13 cellular contexts compared by ENCODE assay signal in genomic region chr3:50263443-50264388, GRCh38. TPM values are rescaled to one million over a fixed set of nuclear protein-coding genes. Genes with fewer than 3 reads are reported as not detected.
DNase-seq lines count a peak whose midpoint lies in the region; ATAC-seq and TF ChIP-seq lines count a peak whose summit lies in the region.
"Had no signal": no experiment of that assay in that cellular context is flagged by ENCODE, and none has a peak within 500 bp of the region (broad histone marks: within the 10 kb centered on the region; RNA-seq: fewer than 3 reads in every experiment).

No MANE protein-coding gene starts in this region.

- H2AFZ ChIP-seq in H9 (ENCODE audit: low read length): no peak overlapping the region

- H3K79me1 ChIP-seq in H9 (ENCODE audit: insufficient read depth, low read depth, low read length, poor library complexity, severe bottlenecking): no peaks in the 10 kb centered on the region

- H2BK15ac ChIP-seq in H9 (ENCODE audit: low read depth, low read length): no peak overlapping the region

- H3K36me3 ChIP-seq in left lung: peaks cover 0 to 11% of the 10 kb centered on the region in 2 donors

- H3K4me2 ChIP-seq in H9 (ENCODE audit: insufficient read depth, insufficient read length, low read length): peak overlapping the region; percentile 36

- no peak overlapping the region for H2BK12ac ChIP-seq in H9 (ENCODE audit: insufficient read length, low read depth, low read length)

- H2BK5ac ChIP-seq in H9 (ENCODE audit: insufficient read length, low read length): no peak overlapping the region

- H3K27me3 ChIP-seq in H9 (ENCODE audit: insufficient read depth, low read length) (no peaks in the 10 kb centered on the region), left lung (peaks cover 0 to 21% of the 10 kb centered on the region in 2 donors)

- H2BK20ac ChIP-seq in H9 (ENCODE audit: low read depth, low read length, poor library complexity, severe bottlenecking): no peak overlapping the region

- H3K27ac Mint-ChIP-seq in H9: peak overlapping the region; percentile 97 to 98 (median 98)
- peak overlapping the region; percentile 65 for H3K27ac Mint-ChIP-seq in stimulated activated naive B cell treated with anti-CD40 and anti-IgM and Interleukin-4, amounts not matched to agents 10 μg/mL and 1 μg/mL and 100 μg/mL, for 72 hours

- ATAC-seq in left lung (no peak), GM18861 (IDR thresholded peaks at IDR 0.05; ENCODE audit: unreplicated experiment) (no peak), HG03521 (IDR thresholded peaks at IDR 0.05; ENCODE audit: unreplicated experiment) (no peak)
- no peak for ATAC-seq in stimulated activated naive B cell treated with anti-CD40 and anti-IgM and Interleukin-4, amounts not matched to agents 10 μg/mL and 1 μg/mL and 100 μg/mL, for 72 hours (replicated peaks)

- peak overlapping the region; percentile 81 for H3K18ac ChIP-seq in H9 (ENCODE audit: insufficient read length, low read depth, low read length)

- H3K4ac ChIP-seq in H9 (ENCODE audit: low read depth, low read length): no peak overlapping the region

- H3K4me3 ChIP-seq in left lung: no peak overlapping the region

- H2BK120ac ChIP-seq in H9 (ENCODE audit: low read depth, low read length, poor library complexity, severe bottlenecking): no peak overlapping the region

- H4K8ac ChIP-seq in H9 (replicated peaks; ENCODE audit: insufficient read length, low read depth, low read length): no peak overlapping the region

- H2AK5ac ChIP-seq in H9 (ENCODE audit: insufficient read length, low read length): no peak overlapping the region

- peaks cover 0 to 3% (median 2%) of the 10 kb centered on the region in 3 experiments; a peak in 3 of 7 replicates for H3K36me3 Mint-ChIP-seq in H9 (ENCODE audit: insufficient read depth in 1 of 3, low read depth in 3 of 3)
- peaks cover 3 to 8% of the 10 kb centered on the region in 2 donors for H3K36me3 Mint-ChIP-seq in stimulated activated naive B cell treated with anti-CD40 and anti-IgM and Interleukin-4, amounts not matched to agents 10 μg/mL and 1 μg/mL and 100 μg/mL, for 72 hours

- DNase-seq in H9 (no peak), left lung (no peak), activated gamma-delta T cell treated with Interleukin-2 at 50 U/mL for 16 hours (no peak), OCI-M2 (lab: John Stamatoyannopoulos, UW; ENCODE audit: unreplicated experiment) (no peak)
- DNase-seq in stimulated activated naive B cell treated with anti-CD40 and anti-IgM and Interleukin-4, amounts not matched to agents 10 μg/mL and 1 μg/mL and 100 μg/mL, for 72 hours: no peak
- DNase-seq: central memory CD4-positive, alpha-beta T cell; DMS79; NCI-H2107; stimulated activated CD4-positive, alpha-beta T cell treated with anti-CD3 and anti-CD28 coated beads, Interleukin-12 subunit alpha, Interleukin-12 subunit beta, amount 100 ng/mL, for 4 hours had no signal

- H3K14ac ChIP-seq in H9 (ENCODE audit: insufficient read depth, low read length): peak overlapping the region; percentile 3; the same call in 1 of the 2 replicates

- H3K27me3 Mint-ChIP-seq in H9 (ENCODE audit: low read depth): peaks cover 3% of the 10 kb centered on the region; the same call in 1 of the 2 replicates
- H3K27me3 Mint-ChIP-seq in stimulated activated naive B cell treated with anti-CD40 and anti-IgM and Interleukin-4, amounts not matched to agents 10 μg/mL and 1 μg/mL and 100 μg/mL, for 72 hours: peaks cover 19 to 38% of the 10 kb centered on the region in 2 donors

- no peak overlapping the region for H3K56ac ChIP-seq in H9 (ENCODE audit: insufficient read length, low read depth, low read length)

- no peaks in the 10 kb centered on the region for H3K23me2 ChIP-seq in H9 (ENCODE audit: insufficient read length, low read depth, low read length, poor library complexity, severe bottlenecking)

- no peak overlapping the region for H4K5ac ChIP-seq in H9 (ENCODE audit: insufficient read length, low read depth, low read length)

- H3K4me1 ChIP-seq in H9 (ENCODE audit: insufficient read depth, low read length) (peaks cover 5% of the 10 kb centered on the region; the same call in 1 of the 2 replicates), left lung (peaks cover 46 to 78% of the 10 kb centered on the region in 2 donors)

- WGBS in H9 (ENCODE audit: extremely low coverage, insufficient read length, low lambda C conversion rate): no CpG with 5 or more reads among the region's 6 CpGs

- H3K9me3 ChIP-seq in H9 (ENCODE audit: control insufficient read depth, low read depth, low read length) (no peaks in the 10 kb centered on the region), left lung (no peaks in the 10 kb centered on the region)

- no peak overlapping the region for H3T11ph ChIP-seq in H9 (ENCODE audit: low read length)

- H3K4me1 Mint-ChIP-seq in H9: peaks cover 49 to 71% of the 10 kb centered on the region in 2 experiments
- peaks cover 5 to 25% of the 10 kb centered on the region in 2 donors for H3K4me1 Mint-ChIP-seq in stimulated activated naive B cell treated with anti-CD40 and anti-IgM and Interleukin-4, amounts not matched to agents 10 μg/mL and 1 μg/mL and 100 μg/mL, for 72 hours

- H3K4me3 Mint-ChIP-seq in H9: peak overlapping the region in 1 of 2 experiments; percentile 71; a peak in 3 of 5 replicates
- H3K4me3 Mint-ChIP-seq in stimulated activated naive B cell treated with anti-CD40 and anti-IgM and Interleukin-4, amounts not matched to agents 10 μg/mL and 1 μg/mL and 100 μg/mL, for 72 hours: no peak overlapping the region

- intact Hi-C loops in left lung (cut with DNase I): no loop called here

- H3K23ac ChIP-seq in H9 (ENCODE audit: insufficient read length, low read depth, low read length): no peak overlapping the region

- H3K9ac ChIP-seq in H9 (ENCODE audit: extremely low read depth, insufficient read length, low read length): no peak overlapping the region

- H3K9me3 Mint-ChIP-seq in H9: no peaks in the 10 kb centered on the region
- H3K9me3 Mint-ChIP-seq in stimulated activated naive B cell treated with anti-CD40 and anti-IgM and Interleukin-4, amounts not matched to agents 10 μg/mL and 1 μg/mL and 100 μg/mL, for 72 hours: no peaks in the 10 kb centered on the region

- TF ChIP-seq CTCF in H9 (conservative IDR thresholded peaks at IDR 0.05) (no peak), left lung (IDR thresholded peaks at IDR 0.05) (no peak)

- H4K91ac ChIP-seq in H9 (ENCODE audit: insufficient read length, low read depth, low read length): no peak overlapping the region

- H4K20me1 ChIP-seq in H9 (ENCODE audit: control insufficient read depth, insufficient read depth, insufficient read length): no peaks in the 10 kb centered on the region

- H3K79me2 ChIP-seq in H9 (ENCODE audit: insufficient read depth, low read length): no peaks in the 10 kb centered on the region

- peak overlapping the region; percentile 48 for H3K27ac ChIP-seq in H9 (ENCODE audit: insufficient read length, low read depth, low read length)
- H3K27ac ChIP-seq in angular gyrus (ENCODE audit: low read depth, low read length): peak overlapping the region; percentile 100
- peak overlapping the region; percentile 80 to 92 for H3K27ac ChIP-seq in left lung

RNA-seq across cellular contexts. Expression of gene SEMA3B, which starts 5.2 kb away (rescaled TPM):
- 4.4 and 6.4 TPM in 2 replicates for total RNA-seq in H9 (2021)
- 10 to 100 TPM; 56.8 to 92.7 TPM for total RNA-seq in left lung

RNA-seq across cellular contexts. Expression of gene LSMEM2, which starts 15.2 kb away (rescaled TPM):
- total RNA-seq in H9 (2021): 0.24 and 0.50 TPM in 2 replicates
- total RNA-seq in left lung: under 1 TPM in 1 of 2 donors, not detected in 1; 0.24 TPM
- total RNA-seq: activated CD8-positive, alpha-beta memory T cell treated with anti-CD3 and anti-CD28 coated beads for 36 hours had no signal

RNA-seq across cellular contexts. Expression of gene GNAI2, which starts 27.7 kb away (rescaled TPM):
- total RNA-seq in H9 (2021) (210 and 218 TPM in 2 replicates), left lung (100 to 1,000 TPM; 266 to 381 TPM)

RNA-seq across cellular contexts. Expression of gene IFRD2, which starts 28.5 kb away (rescaled TPM):
- total RNA-seq in H9 (2021) (107 and 109 TPM in 2 replicates), left lung (100 to 1,000 TPM in 1 of 2 donors, 10 to 100 TPM in 1; 55.0 to 104 TPM)

RNA-seq across cellular contexts. Expression of gene HYAL3, which starts 35.5 kb away (rescaled TPM):
- total RNA-seq in H9 (2021): 2.3 and 3.1 TPM in 2 replicates
- 1 to 10 TPM; 4.5 to 4.6 TPM for total RNA-seq in left lung

Comparison
In these comparisons a context has a peak if more than half of its experiments do, and no peak if none do; other contexts are left out.
1. H3K27ac ChIP-seq: peak in every context shown above with its lines; median percentile 100 in angular gyrus; 86 in left lung; 48 in H9.